ENCODE assay signal across 12 cellular contexts in the genomic region with DNA sequence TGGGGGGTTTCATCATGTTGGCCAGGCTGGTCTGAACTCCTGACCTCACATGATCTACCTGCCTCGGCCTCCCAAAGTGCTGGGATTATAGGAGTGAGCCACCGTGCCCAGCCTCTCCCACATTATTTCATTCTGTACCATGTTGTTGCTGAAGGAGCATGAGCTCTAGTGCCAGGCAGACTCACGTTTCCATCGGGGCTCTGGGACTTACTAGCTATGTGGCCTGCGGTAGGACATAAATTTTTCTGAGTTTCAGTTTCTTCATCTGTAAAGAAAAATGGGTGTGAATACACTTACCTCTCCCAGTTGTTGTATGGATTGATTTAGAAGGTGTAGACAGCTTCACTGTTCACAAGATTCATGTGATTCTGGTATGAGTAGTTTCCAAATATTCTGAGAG. TPM values are rescaled to one million over a fixed set of nuclear protein-coding genes. Genes with fewer than 3 reads are reported as not detected.
A peak's percentile ranks its signal among the peaks of the same experiment; 100 is the strongest.
DNase-seq lines count a peak whose midpoint lies in the region; ATAC-seq and TF ChIP-seq lines count a peak whose summit lies in the region.
"Had no signal": no experiment of that assay in that cellular context is flagged by ENCODE, and none has a peak within 500 bp of the region (broad histone marks: within the 10 kb centered on the region; RNA-seq: fewer than 3 reads in every experiment).

No MANE protein-coding gene starts in this region.

- TF ChIP-seq CTCF in lower lobe of right lung (IDR thresholded peaks at IDR 0.05) = no peak
- TF ChIP-seq CTCF in left ventricle myocardium inferior (IDR thresholded peaks at IDR 0.05; ENCODE audit: borderline replicate concordance) = no peak
- no peak for TF ChIP-seq CTCF in SK-N-SH (IDR thresholded peaks at IDR 0.05)

- H3K4me3 ChIP-seq in lower lobe of right lung (peak overlapping the region; percentile 39), left ventricle myocardium inferior (no peak overlapping the region), SK-N-SH (ENCODE audit: low read depth in 2 of 2, low read length in 1 of 2) (no peak overlapping the region)
- H3K4me3 ChIP-seq: MG63 had no signal

- no peaks in the 10 kb centered on the region for H4K20me1 ChIP-seq in SK-N-SH (ENCODE audit: insufficient read depth)

- TF ChIP-seq RAD21 in SK-N-SH (IDR thresholded peaks at IDR 0.05; ENCODE audit: low read length) = no peak

- H3K36me3 ChIP-seq in lower lobe of right lung = no peaks in the 10 kb centered on the region
- H3K36me3 ChIP-seq in left ventricle myocardium inferior = no peaks in the 10 kb centered on the region
- H3K36me3 ChIP-seq in SK-N-SH (replicated peaks in 1 of 2; ENCODE audit: control insufficient read depth in 1 of 2, insufficient read depth in 2 of 2, low read length in 1 of 2) = no peaks in the 10 kb centered on the region
- H3K36me3 ChIP-seq: MG63 had no signal

- DNase-seq in lower lobe of right lung (no peak), left ventricle myocardium inferior (no peak), sciatic nerve (ENCODE audit: low spot score) (no peak), SK-N-SH (no peak), NCI-H748 treated with DMSO at 0.1 percent for 48 hours (lab: John Stamatoyannopoulos, UW) (no peak)
- DNase-seq: kidney glomerular epithelial cell, MG63, NCI-H69, occipital lobe had no signal

- intact Hi-C loops in lower lobe of right lung (cut with DNase I) = no loop called here
- intact Hi-C loops in left ventricle myocardium inferior (cut with micrococcal nuclease) = no loop called here
- intact Hi-C loops in sciatic nerve (cut with DNase I) = no loop called here

- CTCF ChIA-PET in SK-N-SH (lab: Yijun Ruan, JAX) = interaction anchor here (1.0 kb wide), 1 partner anchor 17 kb away, joined by 3 read pairs; no protein-coding TSS in a partner anchor

- no peaks in the 10 kb centered on the region for H3F3A ChIP-seq in SK-N-SH (replicated peaks; ENCODE audit: insufficient read depth)

- no peak overlapping the region for H3K4me2 ChIP-seq in SK-N-SH

- H3K4me1 ChIP-seq in lower lobe of right lung = peaks cover 4% of the 10 kb centered on the region
- no peaks in the 10 kb centered on the region for H3K4me1 ChIP-seq in left ventricle myocardium inferior
- no peaks in the 10 kb centered on the region; a peak in 1 of 4 replicates for H3K4me1 ChIP-seq in SK-N-SH (ENCODE audit: control insufficient read depth in 1 of 2, insufficient read depth in 2 of 2, low read depth in 1 of 2, low read length in 1 of 2)

- H3K79me2 ChIP-seq in SK-N-SH (ENCODE audit: insufficient read depth) = no peaks in the 10 kb centered on the region

- no peak for TF ChIP-seq EP300 in SK-N-SH (IDR thresholded peaks at IDR 0.05; ENCODE audit: borderline replicate concordance in 1 of 2, low read depth in 1 of 2, low read length in 1 of 2)

- H3K27me3 ChIP-seq in lower lobe of right lung (ENCODE audit: low read depth) = no peaks in the 10 kb centered on the region
- peaks cover 20% of the 10 kb centered on the region for H3K27me3 ChIP-seq in left ventricle myocardium inferior (ENCODE audit: low read depth)
- no peaks in the 10 kb centered on the region for H3K27me3 ChIP-seq in SK-N-SH (ENCODE audit: insufficient read depth)
- H3K27me3 ChIP-seq: MG63 had no signal

- H3K9me3 ChIP-seq in lower lobe of right lung (no peaks in the 10 kb centered on the region), left ventricle myocardium inferior (replicated peaks) (no peaks in the 10 kb centered on the region), SK-N-SH (no peaks in the 10 kb centered on the region)
- H3K9me3 ChIP-seq: MG63 had no signal

- POLR2A ChIA-PET in SK-N-SH (lab: Yijun Ruan, JAX) = no interaction called here

- H3K9ac ChIP-seq in SK-N-SH = no peak overlapping the region

- peak; percentile 54 for ATAC-seq in GM18868 (IDR thresholded peaks at IDR 0.05; ENCODE audit: unreplicated experiment)
- ATAC-seq in GM21381 (IDR thresholded peaks at IDR 0.05; ENCODE audit: unreplicated experiment) = peak; percentile 4
- ATAC-seq in HG03432 (IDR thresholded peaks at IDR 0.05; ENCODE audit: unreplicated experiment) = peak; percentile 50
- ATAC-seq in lower lobe of right lung = peak in 1 of 2 donors; percentile 27
- ATAC-seq in sciatic nerve = no peak

- H3K27ac ChIP-seq in lower lobe of right lung = no peak overlapping the region
- no peak overlapping the region for H3K27ac ChIP-seq in left ventricle myocardium inferior (replicated peaks)
- no peak overlapping the region for H3K27ac ChIP-seq in SK-N-SH (ENCODE audit: low read depth in 2 of 2, low read length in 1 of 2)

- WGBS in SK-N-SH (ENCODE audit: low lambda C conversion rate) = 37% methylated on average over 5 of the region's 5 CpGs

- no peaks in the 10 kb centered on the region for H3K9me2 ChIP-seq in SK-N-SH

- no peak overlapping the region for H2AFZ ChIP-seq in SK-N-SH (ENCODE audit: low read depth)

TF ChIP-seq in SK-N-SH, 30 proteins besides CTCF, POLR2A, EP300 and RAD21 (continues in another document):
- TF ChIP-seq TCF12 (IDR thresholded peaks at IDR 0.05) (no peak), RCOR1 (IDR thresholded peaks at IDR 0.05; ENCODE audit: low read length) (no peak), MXI1 (IDR thresholded peaks at IDR 0.05; ENCODE audit: low read depth, low read length) (no peak), FOXM1 (IDR thresholded peaks at IDR 0.05; ENCODE audit: low read depth) (no peak), NFIC (IDR thresholded peaks at IDR 0.05; ENCODE audit: borderline replicate concordance) (no peak), GABPA (IDR thresholded peaks at IDR 0.05; ENCODE audit: low read depth) (no peak), RXRA (IDR thresholded peaks at IDR 0.05; ENCODE audit: borderline replicate concordance, low read depth) (no peak), NRF1 (IDR thresholded peaks at IDR 0.05; ENCODE audit: low read depth, low read length) (no peak)
- TF ChIP-seq, protein P1, sequence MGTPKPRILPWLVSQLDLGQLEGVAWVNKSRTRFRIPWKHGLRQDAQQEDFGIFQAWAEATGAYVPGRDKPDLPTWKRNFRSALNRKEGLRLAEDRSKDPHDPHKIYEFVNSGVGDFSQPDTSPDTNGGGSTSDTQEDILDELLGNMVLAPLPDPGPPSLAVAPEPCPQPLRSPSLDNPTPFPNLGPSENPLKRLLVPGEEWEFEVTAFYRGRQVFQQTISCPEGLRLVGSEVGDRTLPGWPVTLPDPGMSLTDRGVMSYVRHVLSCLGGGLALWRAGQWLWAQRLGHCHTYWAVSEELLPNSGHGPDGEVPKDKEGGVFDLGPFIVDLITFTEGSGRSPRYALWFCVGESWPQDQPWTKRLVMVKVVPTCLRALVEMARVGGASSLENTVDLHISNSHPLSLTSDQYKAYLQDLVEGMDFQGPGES (IDR thresholded peaks at IDR 0.05; ENCODE audit: low read depth, low read length) = no peak
- TF ChIP-seq, protein P2, sequence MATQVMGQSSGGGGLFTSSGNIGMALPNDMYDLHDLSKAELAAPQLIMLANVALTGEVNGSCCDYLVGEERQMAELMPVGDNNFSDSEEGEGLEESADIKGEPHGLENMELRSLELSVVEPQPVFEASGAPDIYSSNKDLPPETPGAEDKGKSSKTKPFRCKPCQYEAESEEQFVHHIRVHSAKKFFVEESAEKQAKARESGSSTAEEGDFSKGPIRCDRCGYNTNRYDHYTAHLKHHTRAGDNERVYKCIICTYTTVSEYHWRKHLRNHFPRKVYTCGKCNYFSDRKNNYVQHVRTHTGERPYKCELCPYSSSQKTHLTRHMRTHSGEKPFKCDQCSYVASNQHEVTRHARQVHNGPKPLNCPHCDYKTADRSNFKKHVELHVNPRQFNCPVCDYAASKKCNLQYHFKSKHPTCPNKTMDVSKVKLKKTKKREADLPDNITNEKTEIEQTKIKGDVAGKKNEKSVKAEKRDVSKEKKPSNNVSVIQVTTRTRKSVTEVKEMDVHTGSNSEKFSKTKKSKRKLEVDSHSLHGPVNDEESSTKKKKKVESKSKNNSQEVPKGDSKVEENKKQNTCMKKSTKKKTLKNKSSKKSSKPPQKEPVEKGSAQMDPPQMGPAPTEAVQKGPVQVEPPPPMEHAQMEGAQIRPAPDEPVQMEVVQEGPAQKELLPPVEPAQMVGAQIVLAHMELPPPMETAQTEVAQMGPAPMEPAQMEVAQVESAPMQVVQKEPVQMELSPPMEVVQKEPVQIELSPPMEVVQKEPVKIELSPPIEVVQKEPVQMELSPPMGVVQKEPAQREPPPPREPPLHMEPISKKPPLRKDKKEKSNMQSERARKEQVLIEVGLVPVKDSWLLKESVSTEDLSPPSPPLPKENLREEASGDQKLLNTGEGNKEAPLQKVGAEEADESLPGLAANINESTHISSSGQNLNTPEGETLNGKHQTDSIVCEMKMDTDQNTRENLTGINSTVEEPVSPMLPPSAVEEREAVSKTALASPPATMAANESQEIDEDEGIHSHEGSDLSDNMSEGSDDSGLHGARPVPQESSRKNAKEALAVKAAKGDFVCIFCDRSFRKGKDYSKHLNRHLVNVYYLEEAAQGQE (IDR thresholded peaks at IDR 0.05; ENCODE audit: low read depth, low read length) = no peak

RNA-seq across cellular contexts. Expression of a gene that starts 30.8 kb away (rescaled TPM):
- total RNA-seq in lower lobe of right lung (1.6 TPM), left ventricle myocardium inferior (not detected), sciatic nerve (0.76 TPM)
- polyA plus RNA-seq in SK-N-SH (2012; rRNA removed) = 0.12 TPM in 1 of 2 replicates, not detected in the other
- polyA plus RNA-seq in SK-N-SH (2012; cell fraction: cytosol; rRNA removed) = 0.29 and 0.40 TPM in 2 replicates
- polyA plus RNA-seq in SK-N-SH (2012; cell fraction: nucleus; rRNA removed) = 0.19 and 0.21 TPM in 2 replicates
- total RNA-seq: occipital lobe had no signal

RNA-seq across cellular contexts. Expression of a gene that starts 37.1 kb away (rescaled TPM):
- total RNA-seq in lower lobe of right lung (not detected), left ventricle myocardium inferior (not detected), sciatic nerve (not detected)
- not detected in 2 replicates for polyA plus RNA-seq in SK-N-SH (2012; rRNA removed)
- not detected in 2 replicates for polyA plus RNA-seq in SK-N-SH (2012; cell fraction: cytosol; rRNA removed)
- not detected in 2 replicates for polyA plus RNA-seq in SK-N-SH (2012; cell fraction: nucleus; rRNA removed)
- total RNA-seq: occipital lobe had no signal

RNA-seq across cellular contexts. Expression of a gene that starts 54.7 kb away (rescaled TPM):
- not detected for total RNA-seq in lower lobe of right lung
- total RNA-seq in left ventricle myocardium inferior = not detected
- total RNA-seq in sciatic nerve = not detected
- polyA plus RNA-seq in SK-N-SH (2012; rRNA removed) = not detected in 2 replicates
- polyA plus RNA-seq in SK-N-SH (2012; cell fraction: cytosol; rRNA removed) = not detected in 2 replicates
- polyA plus RNA-seq in SK-N-SH (2012; cell fraction: nucleus; rRNA removed) = not detected in 2 replicates
- total RNA-seq: occipital lobe had no signal

RNA-seq across cellular contexts. Expression of a gene that starts 58.2 kb away (rescaled TPM):
- not detected for total RNA-seq in lower lobe of right lung
- total RNA-seq in left ventricle myocardium inferior = not detected
- not detected for total RNA-seq in sciatic nerve
- polyA plus RNA-seq in SK-N-SH (2012; rRNA removed) = not detected in 2 replicates
- not detected in 2 replicates for polyA plus RNA-seq in SK-N-SH (2012; cell fraction: cytosol; rRNA removed)
- not detected in 2 replicates for polyA plus RNA-seq in SK-N-SH (2012; cell fraction: nucleus; rRNA removed)
- total RNA-seq: occipital lobe had no signal
